13 cellular contexts compared by ENCODE assay signal in genomic region chr1:15033264-15033663, GRCh38.
DNase-seq lines count a peak whose midpoint lies in the region; ATAC-seq, FAIRE-seq and TF ChIP-seq lines count a peak whose summit lies in the region.
"Had no signal": no experiment of that assay in that cellular context is flagged by ENCODE, and none has a peak within 500 bp of the region (broad histone marks: within the 10 kb centered on the region; RNA-seq: fewer than 3 reads in every experiment).

No MANE protein-coding gene starts in this region.

- TF ChIP-seq CTCF in OCI-LY7 (conservative IDR thresholded peaks at IDR 0.05; ENCODE audit: low read length) = no peak
- TF ChIP-seq CTCF in epithelial cell of esophagus (IDR thresholded peaks at IDR 0.05; ENCODE audit: insufficient read depth, low read depth, low read length, missing control alignments) = peak; percentile 36
- TF ChIP-seq CTCF in neural crest cell (conservative IDR thresholded peaks at IDR 0.05) = peak; percentile 33
- no peak for TF ChIP-seq CTCF in kidney (IDR thresholded peaks at IDR 0.05; ENCODE audit: borderline replicate concordance, extremely low read depth, insufficient read depth)
- no peak for TF ChIP-seq CTCF in PC-9 (conservative IDR thresholded peaks at IDR 0.05)

- no peaks in the 10 kb centered on the region for H3K27me3 ChIP-seq in PC-9 (ENCODE audit: insufficient read depth, low read depth)

- no peak overlapping the region for H3K4me3 ChIP-seq in OCI-LY7 (ENCODE audit: low read depth, low read length, poor library complexity, severe bottlenecking)
- no peak overlapping the region for H3K4me3 ChIP-seq in epithelial cell of esophagus (ENCODE audit: low read length)
- H3K4me3 ChIP-seq in kidney (ENCODE audit: low read length in 2 of 2) = no peak overlapping the region
- H3K4me3 ChIP-seq in PC-9 = no peak overlapping the region

- no peaks in the 10 kb centered on the region for H3K36me3 ChIP-seq in OCI-LY7 (ENCODE audit: insufficient read depth, low read length)
- peaks cover 2% of the 10 kb centered on the region in 2 donors for H3K36me3 ChIP-seq in kidney (ENCODE audit: control insufficient read depth in 1 of 2, insufficient read depth in 2 of 2, low read length in 2 of 2)
- H3K36me3 ChIP-seq in PC-9 (ENCODE audit: low read depth) = no peaks in the 10 kb centered on the region

- no peaks in the 10 kb centered on the region for H3F3A ChIP-seq in PC-9 (ENCODE audit: insufficient read depth, low read depth)

- H3K9me2 ChIP-seq in OCI-LY7 (ENCODE audit: insufficient read depth, low read length) (no peaks in the 10 kb centered on the region), PC-9 (ENCODE audit: insufficient read depth) (no peaks in the 10 kb centered on the region)

- no peak for FAIRE-seq in kidney (lab: Jason Lieb, UNC)

- H4K20me1 ChIP-seq in OCI-LY7 (ENCODE audit: insufficient read depth, low read length) (no peaks in the 10 kb centered on the region), PC-9 (ENCODE audit: insufficient read depth) (no peaks in the 10 kb centered on the region)

- H3K9me3 ChIP-seq in OCI-LY7 (ENCODE audit: low read length) (no peaks in the 10 kb centered on the region), kidney (ENCODE audit: control insufficient read depth in 1 of 2, low read length in 2 of 2) (no peaks in the 10 kb centered on the region), PC-9 (ENCODE audit: insufficient read depth, low read depth) (no peaks in the 10 kb centered on the region)

- POLR2A ChIA-PET in OCI-LY7 (lab: Charles Lee) (no interaction called here), PC-9 (lab: Charles Lee; ENCODE audit: unreplicated experiment) (no interaction called here)

- intact Hi-C loops in OCI-LY7 (cut with micrococcal nuclease; ENCODE audit: unreplicated experiment) (loop anchor here (10.0 kb wide), 1 partner anchor 258 kb away; no protein-coding TSS in a partner anchor), kidney (cut with DNase I) (no loop called here), PC-9 (cut with micrococcal nuclease; ENCODE audit: unreplicated experiment) (no loop called here)

- H3K4me1 ChIP-seq in OCI-LY7 (ENCODE audit: insufficient read depth, low read length, poor library complexity, severe bottlenecking) (peaks cover 16% of the 10 kb centered on the region), kidney (ENCODE audit: control insufficient read depth in 1 of 2, insufficient read depth in 1 of 2, low read depth in 1 of 2, low read length in 2 of 2) (peaks cover 26 to 30% of the 10 kb centered on the region in 2 donors), PC-9 (replicated peaks; ENCODE audit: insufficient read depth) (no peaks in the 10 kb centered on the region)

- H3K4me2 ChIP-seq in OCI-LY7 (ENCODE audit: low read length) = peak overlapping the region; percentile 43; the same call in 1 of the 2 replicates
- no peak overlapping the region for H3K4me2 ChIP-seq in PC-9

- no TSS peak for BruUV-seq in OCI-LY7 (replicated peaks; lab: Mats Ljungman, UMichigan)
- no TSS peak for BruUV-seq in PC-9 (replicated peaks; lab: Mats Ljungman, UMichigan)

- DNase-seq in ELR (ENCODE audit: low read depth) (peak; percentile 4), OCI-LY7 (ENCODE audit: low spot score) (no peak), epithelial cell of esophagus (ENCODE audit: low read depth) (peak; percentile 50), neural crest cell (ENCODE audit: low read depth, low spot score) (no peak), kidney (no peak), PC-9 (no peak), NCI-H526 treated with DMSO at 0.1 percent for 48 hours (lab: John Stamatoyannopoulos, UW) (no peak)
- DNase-seq: activated CD4-positive, alpha-beta T cell treated with anti-CD3 and anti-CD28 coated beads, Interleukin-2, amount 50 U/mL, for 4 hours; activated effector memory CD4-positive, alpha-beta T cell treated with anti-CD3 and anti-CD28 coated beads, Interleukin-2, amount 50 U/mL, for 16 hours; Kasumi-1; naive thymus-derived CD4-positive, alpha-beta T cell had no signal

- peaks cover 30% of the 10 kb centered on the region for H3K27me3 Mint-ChIP-seq in neural crest cell (ENCODE audit: low read depth)

- no peak overlapping the region for H3K9ac ChIP-seq in kidney (ENCODE audit: low read length in 2 of 2)

- H3K4me3 Mint-ChIP-seq in neural crest cell = no peak overlapping the region
- H3K4me3 Mint-ChIP-seq: central memory CD8-positive, alpha-beta T cell had no signal

- CTCF ChIA-PET in OCI-LY7 (lab: Charles Lee; ENCODE audit: unreplicated experiment) = no interaction called here
- CTCF ChIA-PET in PC-9 (lab: Charles Lee) = interaction anchor here (0.6 kb wide), 1 partner anchor 122 kb away, joined by 12 read pairs; no protein-coding TSS in a partner anchor

- H3K27ac ChIP-seq in OCI-LY7 (ENCODE audit: low read depth, low read length, poor library complexity, severe bottlenecking) (no peak overlapping the region), kidney (ENCODE audit: low read depth in 2 of 2, low read length in 2 of 2) (no peak overlapping the region), PC-9 (no peak overlapping the region)

- peak overlapping the region; percentile 88; the same call in 1 of the 2 replicates for H2AFZ ChIP-seq in OCI-LY7 (ENCODE audit: low read length)
- no peak overlapping the region for H2AFZ ChIP-seq in PC-9

- no peak overlapping the region for H3K27ac Mint-ChIP-seq in neural crest cell (ENCODE audit: unreplicated experiment)

- no peaks in the 10 kb centered on the region for H3K79me2 ChIP-seq in OCI-LY7 (ENCODE audit: insufficient read depth, low read depth, low read length)
- H3K79me2 ChIP-seq in PC-9 (ENCODE audit: low read depth) = no peaks in the 10 kb centered on the region

- H3K36me3 Mint-ChIP-seq in neural crest cell (ENCODE audit: low read depth) = no peaks in the 10 kb centered on the region
- H3K36me3 Mint-ChIP-seq: naive thymus-derived CD4-positive, alpha-beta T cell had no signal

- H3K4me1 Mint-ChIP-seq in neural crest cell = no peaks in the 10 kb centered on the region

- ATAC-seq in GM19328 (IDR thresholded peaks at IDR 0.05; ENCODE audit: unreplicated experiment) = no peak
- ATAC-seq: naive thymus-derived CD4-positive, alpha-beta T cell had no signal

- no peaks in the 10 kb centered on the region for H3K9me3 Mint-ChIP-seq in neural crest cell
- H3K9me3 Mint-ChIP-seq: central memory CD8-positive, alpha-beta T cell; naive thymus-derived CD4-positive, alpha-beta T cell had no signal

Comparison
In these comparisons a context has a peak if more than half of its experiments do, and no peak if none do; other contexts are left out.
1. DNase-seq: peak in ELR (single experiment) and epithelial cell of esophagus (single experiment); none in OCI-LY7 (single experiment), neural crest cell (single experiment), kidney (single experiment), PC-9 (0 of 2) and NCI-H526 treated with DMSO at 0.1 percent for 48 hours (single experiment).
2. CTCF ChIP-seq: peak in epithelial cell of esophagus (single experiment) and neural crest cell (single experiment); none in OCI-LY7 (single experiment), kidney (single experiment) and PC-9 (single experiment).